22 cellular contexts compared by ENCODE assay signal in genomic region chr16:56892705-56893104, GRCh38. TPM values are rescaled to one million over a fixed set of nuclear protein-coding genes. Genes with fewer than 3 reads are reported as not detected.
DNase-seq lines count a peak whose midpoint lies in the region; ATAC-seq and TF ChIP-seq lines count a peak whose summit lies in the region.
"Had no signal": no experiment of that assay in that cellular context is flagged by ENCODE, and none has a peak within 500 bp of the region (broad histone marks: within the 10 kb centered on the region; RNA-seq: fewer than 3 reads in every experiment).

No MANE protein-coding gene starts in this region.

- no peaks in the 10 kb centered on the region for H3K4me1 Mint-ChIP-seq in chondrocyte (ENCODE audit: low read depth)
- peaks cover 49% of the 10 kb centered on the region for H3K4me1 Mint-ChIP-seq in stimulated activated memory B cell treated with anti-CD40 and anti-IgM and Interleukin-4, amounts not matched to agents 10 μg/mL and 1 μg/mL and 100 μg/mL, for 72 hours
- H3K4me1 Mint-ChIP-seq: GM23338, H9 had no signal

- H3K27me3 ChIP-seq in right cardiac atrium (ENCODE audit: control insufficient read depth, insufficient read depth) (no peaks in the 10 kb centered on the region), right atrium auricular region (no peaks in the 10 kb centered on the region), osteoblast (ENCODE audit: insufficient read depth, low read length) (peaks cover 3% of the 10 kb centered on the region)

- no peak for TF ChIP-seq CTCF in right atrium auricular region (IDR thresholded peaks at IDR 0.05)
- no peak for TF ChIP-seq CTCF in chondrocyte (IDR thresholded peaks at IDR 0.05)
- no peak for TF ChIP-seq CTCF in osteoblast (IDR thresholded peaks at IDR 0.05; ENCODE audit: extremely low read depth, low read depth, low read length)

- H3K4me3 Mint-ChIP-seq in chondrocyte (ENCODE audit: unreplicated experiment) = no peak overlapping the region
- no peak overlapping the region for H3K4me3 Mint-ChIP-seq in stimulated activated memory B cell treated with anti-CD40 and anti-IgM and Interleukin-4, amounts not matched to agents 10 μg/mL and 1 μg/mL and 100 μg/mL, for 72 hours
- H3K4me3 Mint-ChIP-seq: CD8-positive, alpha-beta T cell; GM23338; H9 had no signal

- DNase-seq in right cardiac atrium (peak in 1 of 3 donors; percentile 21), right atrium auricular region (ENCODE audit: low spot score) (no peak), chondrocyte (ENCODE audit: low spot score) (peak; percentile 72), osteoblast (ENCODE audit: insufficient read length, low spot score, missing footprints) (peak; percentile 62), GDM1 (lab: John Stamatoyannopoulos, UW) (no peak)
- DNase-seq: 8988T; ACHN; CD4-positive, CD25-positive, alpha-beta regulatory T cell; CD8-positive, alpha-beta T cell; DMS153; DND-41; H9 had no signal

- ATAC-seq in right cardiac atrium = peak; percentile 14 to 42
- no peak for ATAC-seq in stimulated activated memory B cell treated with anti-CD40 and anti-IgM and Interleukin-4, amounts not matched to agents 10 μg/mL and 1 μg/mL and 100 μg/mL, for 72 hours
- no peak for ATAC-seq in activated CD4-positive, CD25-positive, alpha-beta regulatory T cell treated with anti-CD3 and anti-CD28 coated beads, Interleukin-2, amount 50 U/mL, for 24 hours
- ATAC-seq: A549; CD8-positive, alpha-beta T cell; GM12878; GM23338; HCT116 had no signal

- H3K4me1 ChIP-seq in right cardiac atrium (ENCODE audit: control insufficient read depth, insufficient read depth, low read length) (no peaks in the 10 kb centered on the region), right atrium auricular region (no peaks in the 10 kb centered on the region), osteoblast (ENCODE audit: insufficient read depth, low read length) (no peaks in the 10 kb centered on the region)
- H3K4me1 ChIP-seq: A549 had no signal

- no peaks in the 10 kb centered on the region for H3K36me3 ChIP-seq in right atrium auricular region
- H3K36me3 ChIP-seq in osteoblast (ENCODE audit: insufficient read depth, low read length) = no peaks in the 10 kb centered on the region

- intact Hi-C loops in right cardiac atrium (cut with DNase I) = no loop called here

- H3K9me3 ChIP-seq in right cardiac atrium (ENCODE audit: control insufficient read depth, low read length) (no peaks in the 10 kb centered on the region), right atrium auricular region (no peaks in the 10 kb centered on the region), osteoblast (ENCODE audit: low read depth, low read length) (no peaks in the 10 kb centered on the region)
- H3K9me3 ChIP-seq: A549, Caco-2 had no signal

- H3K27ac Mint-ChIP-seq in chondrocyte (ENCODE audit: unreplicated experiment) = no peak overlapping the region
- peak overlapping the region; percentile 70 for H3K27ac Mint-ChIP-seq in stimulated activated memory B cell treated with anti-CD40 and anti-IgM and Interleukin-4, amounts not matched to agents 10 μg/mL and 1 μg/mL and 100 μg/mL, for 72 hours
- H3K27ac Mint-ChIP-seq: CD4-positive, CD25-positive, alpha-beta regulatory T cell; CD8-positive, alpha-beta T cell; GM23338; H9 had no signal

- no peaks in the 10 kb centered on the region for H4K20me1 ChIP-seq in osteoblast (ENCODE audit: insufficient read depth, low read length)

- no peaks in the 10 kb centered on the region for H3K36me3 Mint-ChIP-seq in chondrocyte (ENCODE audit: low read depth)
- H3K36me3 Mint-ChIP-seq in stimulated activated memory B cell treated with anti-CD40 and anti-IgM and Interleukin-4, amounts not matched to agents 10 μg/mL and 1 μg/mL and 100 μg/mL, for 72 hours = peaks cover 12% of the 10 kb centered on the region
- H3K36me3 Mint-ChIP-seq: CD4-positive, CD25-positive, alpha-beta regulatory T cell; CD8-positive, alpha-beta T cell had no signal

- no peaks in the 10 kb centered on the region for H3K79me2 ChIP-seq in osteoblast (ENCODE audit: insufficient read depth, low read length)

- no peak overlapping the region for H3K4me2 ChIP-seq in osteoblast (ENCODE audit: insufficient read depth, low read length)
- H3K4me2 ChIP-seq: A549, GM23338 had no signal

- WGBS in right cardiac atrium = 85% methylated on average over 14 of the region's 14 CpGs

- H3K9me3 Mint-ChIP-seq in chondrocyte (ENCODE audit: low read depth) = no peaks in the 10 kb centered on the region
- no peaks in the 10 kb centered on the region for H3K9me3 Mint-ChIP-seq in stimulated activated memory B cell treated with anti-CD40 and anti-IgM and Interleukin-4, amounts not matched to agents 10 μg/mL and 1 μg/mL and 100 μg/mL, for 72 hours
- H3K9me3 Mint-ChIP-seq: CD4-positive, CD25-positive, alpha-beta regulatory T cell; CD8-positive, alpha-beta T cell had no signal

- H3K27ac ChIP-seq in right cardiac atrium (ENCODE audit: low read length) (no peak overlapping the region), right atrium auricular region (no peak overlapping the region), osteoblast (ENCODE audit: low read depth, low read length) (no peak overlapping the region)
- H3K27ac ChIP-seq: A549, C4-2B had no signal

- H2AFZ ChIP-seq in osteoblast (ENCODE audit: low read length) = no peak overlapping the region
- H2AFZ ChIP-seq: GM23338 had no signal

- H3K27me3 Mint-ChIP-seq in chondrocyte (ENCODE audit: low read depth) = peaks cover 2% of the 10 kb centered on the region
- H3K27me3 Mint-ChIP-seq in stimulated activated memory B cell treated with anti-CD40 and anti-IgM and Interleukin-4, amounts not matched to agents 10 μg/mL and 1 μg/mL and 100 μg/mL, for 72 hours = no peaks in the 10 kb centered on the region

- H3K4me3 ChIP-seq in right cardiac atrium (ENCODE audit: low read length) = no peak overlapping the region
- H3K4me3 ChIP-seq in right atrium auricular region = no peak overlapping the region
- no peak overlapping the region for H3K4me3 ChIP-seq in osteoblast (ENCODE audit: insufficient read depth, low read length)
- H3K4me3 ChIP-seq: A549, GM12878, GM23338 had no signal

RNA-seq across cellular contexts. Expression of gene SLC12A3, which starts 27.7 kb away (rescaled TPM):
- total RNA-seq in right cardiac atrium (not detected), right atrium auricular region (not detected), chondrocyte (not detected in 3 replicates), osteoblast (not detected in 2 replicates)
- polyA plus RNA-seq in right cardiac atrium = not detected
- total RNA-seq: CD4-positive, CD25-positive, alpha-beta regulatory T cell; CD8-positive, alpha-beta T cell; GM23338; H4; H9 had no signal
- polyA plus RNA-seq: BJ; CD4-positive, CD25-positive, alpha-beta regulatory T cell; GM23338 had no signal

RNA-seq across cellular contexts. Expression of gene HERPUD1, which starts 39.2 kb away (rescaled TPM):
- total RNA-seq in right cardiac atrium (100 to 1,000 TPM in 3 of 4 donors, 10 to 100 TPM in 1; 98.6 to 126 (median 118) TPM), right atrium auricular region (100 to 1,000 TPM in 1 of 2 donors, 10 to 100 TPM in 1; 76.4 to 140 TPM), chondrocyte (146 to 236 TPM (median 223 TPM) in 3 replicates), osteoblast (190 and 209 TPM in 2 replicates)
- 94.6 TPM for polyA plus RNA-seq in right cardiac atrium

Comparison
In these comparisons a context has a peak if more than half of its experiments do, and no peak if none do; other contexts are left out.
1. ATAC-seq: peak in right cardiac atrium (2 of 2); none in stimulated activated memory B cell treated with anti-CD40 and anti-IgM and Interleukin-4, amounts not matched to agents 10 μg/mL and 1 μg/mL and 100 μg/mL, for 72 hours (single experiment) and activated CD4-positive, CD25-positive, alpha-beta regulatory T cell treated with anti-CD3 and anti-CD28 coated beads, Interleukin-2, amount 50 U/mL, for 24 hours (0 of 2).
2. DNase-seq: peak in chondrocyte (single experiment) and osteoblast (single experiment); none in right atrium auricular region (single experiment) and GDM1 (single experiment).